ENCODE assay signal across 8 cellular contexts in the genomic region with DNA sequence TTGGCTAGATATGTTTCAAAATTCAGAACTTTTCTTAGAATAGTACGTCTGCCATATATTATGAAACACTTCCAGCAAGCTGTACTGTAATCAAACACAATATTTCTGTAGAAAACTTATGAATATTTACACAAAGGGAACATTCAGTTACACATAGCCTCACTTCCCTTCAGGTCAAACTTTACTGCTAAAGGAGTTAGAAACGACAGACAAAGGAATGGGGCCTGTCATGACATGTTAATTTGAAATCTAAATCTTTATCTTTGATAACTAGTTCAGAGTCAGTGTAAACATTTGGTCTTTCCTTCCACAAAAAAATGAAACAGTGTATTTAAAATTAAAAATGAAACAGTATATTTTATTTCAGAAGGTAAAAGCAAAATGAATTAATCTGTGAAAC. TPM values are rescaled to one million over a fixed set of nuclear protein-coding genes. Genes with fewer than 3 reads are reported as not detected.
DNase-seq lines count a peak whose midpoint lies in the region; ATAC-seq and TF ChIP-seq lines count a peak whose summit lies in the region.

No MANE protein-coding gene starts in this region.

- 20 to 30% (median 27%) methylated on average over 2 of the region's 2 CpGs for WGBS in adrenal gland, 4 donors

- ATAC-seq in HG02623 (IDR thresholded peaks at IDR 0.05; ENCODE audit: unreplicated experiment) (no peak), GM19035 (IDR thresholded peaks at IDR 0.05; ENCODE audit: unreplicated experiment) (no peak)

- H3K4me1 ChIP-seq in adrenal gland (replicated peaks in 1 of 2): peaks cover 0 to 18% of the 10 kb centered on the region in 2 donors

- no peak for TF ChIP-seq CTCF in NB4 (IDR thresholded peaks at IDR 0.05; ENCODE audit: low read depth, low read length)
- TF ChIP-seq CTCF in neural crest cell (conservative IDR thresholded peaks at IDR 0.05): no peak
- no peak for TF ChIP-seq CTCF in adrenal gland (IDR thresholded peaks at IDR 0.05)

- H3K36me3 ChIP-seq in adrenal gland (replicated peaks in 1 of 2): peaks cover 0 to 4% of the 10 kb centered on the region in 2 donors

- peak overlapping the region in 2 of 5 donors; percentile 81 to 92 for H3K27ac ChIP-seq in adrenal gland

- H3K4me3 ChIP-seq in NB4 (ENCODE audit: low read depth, low read length) (peak overlapping the region; percentile 78), adrenal gland (peak overlapping the region in 2 of 4 donors; percentile 59 to 70)

- no peaks in the 10 kb centered on the region for H3K27me3 ChIP-seq in adrenal gland

- peaks cover 20% of the 10 kb centered on the region for H3K36me3 Mint-ChIP-seq in dendritic cell treated with granulocyte-macrophage colony-stimulating factor and Interleukin-4, amounts not matched to agents 40 ng/mL and 50 ng/mL, for 4 days (ENCODE audit: low read depth)
- H3K36me3 Mint-ChIP-seq in neural crest cell (ENCODE audit: low read depth): peaks cover 29% of the 10 kb centered on the region

- peak overlapping the region; percentile 92 for H3K27ac Mint-ChIP-seq in dendritic cell treated with granulocyte-macrophage colony-stimulating factor and Interleukin-4, amounts not matched to agents 40 ng/mL and 50 ng/mL, for 4 days
- H3K27ac Mint-ChIP-seq in neural crest cell (ENCODE audit: unreplicated experiment): peak overlapping the region; percentile 15

- no peaks in the 10 kb centered on the region for H3K9me3 Mint-ChIP-seq in dendritic cell treated with granulocyte-macrophage colony-stimulating factor and Interleukin-4, amounts not matched to agents 40 ng/mL and 50 ng/mL, for 4 days
- H3K9me3 Mint-ChIP-seq in neural crest cell: peaks cover 4% of the 10 kb centered on the region

- DNase-seq in CD1c-positive myeloid dendritic cell (ENCODE audit: extremely low spot score): peak; percentile 4
- DNase-seq in NB4 (ENCODE audit: low read depth): peak; percentile 16
- no peak for DNase-seq in neural crest cell (ENCODE audit: low read depth, low spot score)
- no peak for DNase-seq in iPS-NIHi7 (ENCODE audit: extremely low spot score)
- DNase-seq in adrenal gland: no peak

- H3K27me3 Mint-ChIP-seq in dendritic cell treated with granulocyte-macrophage colony-stimulating factor and Interleukin-4, amounts not matched to agents 40 ng/mL and 50 ng/mL, for 4 days: no peaks in the 10 kb centered on the region
- H3K27me3 Mint-ChIP-seq in neural crest cell (ENCODE audit: low read depth): no peaks in the 10 kb centered on the region

- intact Hi-C loops in dendritic cell treated with granulocyte-macrophage colony-stimulating factor and Interleukin-4, amounts not matched to agents 40 ng/mL and 50 ng/mL, for 4 days (cut with micrococcal nuclease): loop anchor here (2.0 to 10.0 kb wide), 4 partner anchors 130 to 532 kb away; a partner anchor contains a TSS
- intact Hi-C loops in adrenal gland (cut with DNase I): no loop called here

- H3K4me1 Mint-ChIP-seq in dendritic cell treated with granulocyte-macrophage colony-stimulating factor and Interleukin-4, amounts not matched to agents 40 ng/mL and 50 ng/mL, for 4 days (ENCODE audit: low read depth): peaks cover 13% of the 10 kb centered on the region
- peaks cover 46% of the 10 kb centered on the region for H3K4me1 Mint-ChIP-seq in neural crest cell

- peak overlapping the region; percentile 89 for H3K4me3 Mint-ChIP-seq in dendritic cell treated with granulocyte-macrophage colony-stimulating factor and Interleukin-4, amounts not matched to agents 40 ng/mL and 50 ng/mL, for 4 days
- H3K4me3 Mint-ChIP-seq in neural crest cell: peak overlapping the region; percentile 93

- TF ChIP-seq POLR2A in NB4 (IDR thresholded peaks at IDR 0.05; ENCODE audit: extremely low read depth, insufficient read length): no peak
- no peak for TF ChIP-seq POLR2A in adrenal gland (IDR thresholded peaks at IDR 0.05)

- H3K9me3 ChIP-seq in adrenal gland (replicated peaks in 1 of 3): no peaks in the 10 kb centered on the region

RNA-seq across cellular contexts. Expression of a gene that starts 1.0 kb away (rescaled TPM):
- total RNA-seq in neural crest cell: 18.5 and 20.1 TPM in 2 replicates
- total RNA-seq in adrenal gland: 10 to 100 TPM; 11.9 to 24.1 (median 15.7) TPM
- polyA plus RNA-seq in adrenal gland: 10 to 100 TPM in 1 of 3 donors, 1 to 10 TPM in 2; 7.7 to 19.5 (median 7.7) TPM

Comparison
In these comparisons a context has a peak if more than half of its experiments do, and no peak if none do; other contexts are left out.
1. DNase-seq: peak in CD1c-positive myeloid dendritic cell (single experiment) and NB4 (single experiment); none in neural crest cell (single experiment), iPS-NIHi7 (single experiment) and adrenal gland (0 of 7).